Comparison of ENCODE assay signal across 1 cellular context in the genomic region with DNA sequence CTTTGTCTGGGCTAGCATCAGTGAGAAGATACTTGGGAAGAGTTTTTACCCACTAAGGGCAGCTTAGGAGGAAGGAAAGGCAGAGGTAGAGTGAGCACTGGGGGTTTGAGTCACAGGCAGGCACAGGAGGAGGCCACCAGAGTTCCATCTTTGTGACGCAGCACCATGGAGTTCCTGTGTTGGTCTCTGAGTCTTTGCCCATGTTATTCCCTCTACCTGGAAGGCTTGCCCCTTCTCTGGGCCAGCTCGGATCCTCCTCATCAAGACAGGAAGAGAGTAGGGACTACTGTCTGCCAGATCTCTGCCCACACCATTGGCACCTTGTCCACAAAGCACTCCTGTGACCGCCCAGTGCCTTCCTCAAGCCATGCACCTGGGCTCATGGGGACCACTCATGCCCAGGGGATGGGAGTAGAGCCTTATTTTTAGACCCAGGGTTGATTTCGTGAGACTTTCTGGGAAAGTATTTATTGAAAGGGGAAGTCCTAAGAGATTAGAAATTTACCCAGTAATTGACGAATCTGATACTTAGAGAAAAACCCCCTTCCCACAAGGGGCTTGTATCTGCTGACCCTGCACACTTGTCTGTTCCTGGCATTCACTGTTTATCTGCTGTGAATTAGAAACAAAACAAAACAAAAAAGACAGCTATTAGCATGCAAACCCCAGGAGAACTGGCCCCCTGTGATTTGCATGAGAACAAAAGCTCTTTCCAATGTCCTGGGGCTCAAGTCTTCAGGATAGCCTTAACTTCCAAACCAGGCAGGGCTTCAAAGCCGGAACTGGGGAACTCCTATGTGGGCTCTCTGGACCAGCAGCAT.
A peak's percentile ranks its signal among the peaks of the same experiment; 100 is the strongest.
TF ChIP-seq lines count a peak whose summit lies in the region.

No MANE protein-coding gene starts in this region.

TF ChIP-seq in GM12878, 131 proteins besides CTCF, POLR2A, EP300 and RAD21 (continued from another document and continues in another):
- TF ChIP-seq, protein P1, sequence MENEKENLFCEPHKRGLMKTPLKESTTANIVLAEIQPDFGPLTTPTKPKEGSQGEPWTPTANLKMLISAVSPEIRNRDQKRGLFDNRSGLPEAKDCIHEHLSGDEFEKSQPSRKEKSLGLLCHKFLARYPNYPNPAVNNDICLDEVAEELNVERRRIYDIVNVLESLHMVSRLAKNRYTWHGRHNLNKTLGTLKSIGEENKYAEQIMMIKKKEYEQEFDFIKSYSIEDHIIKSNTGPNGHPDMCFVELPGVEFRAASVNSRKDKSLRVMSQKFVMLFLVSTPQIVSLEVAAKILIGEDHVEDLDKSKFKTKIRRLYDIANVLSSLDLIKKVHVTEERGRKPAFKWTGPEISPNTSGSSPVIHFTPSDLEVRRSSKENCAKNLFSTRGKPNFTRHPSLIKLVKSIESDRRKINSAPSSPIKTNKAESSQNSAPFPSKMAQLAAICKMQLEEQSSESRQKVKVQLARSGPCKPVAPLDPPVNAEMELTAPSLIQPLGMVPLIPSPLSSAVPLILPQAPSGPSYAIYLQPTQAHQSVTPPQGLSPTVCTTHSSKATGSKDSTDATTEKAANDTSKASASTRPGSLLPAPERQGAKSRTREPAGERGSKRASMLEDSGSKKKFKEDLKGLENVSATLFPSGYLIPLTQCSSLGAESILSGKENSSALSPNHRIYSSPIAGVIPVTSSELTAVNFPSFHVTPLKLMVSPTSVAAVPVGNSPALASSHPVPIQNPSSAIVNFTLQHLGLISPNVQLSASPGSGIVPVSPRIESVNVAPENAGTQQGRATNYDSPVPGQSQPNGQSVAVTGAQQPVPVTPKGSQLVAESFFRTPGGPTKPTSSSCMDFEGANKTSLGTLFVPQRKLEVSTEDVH (IDR thresholded peaks at IDR 0.05; ENCODE audit: low read depth, partially characterized antibody) = no peak
- TF ChIP-seq YBX1 (IDR thresholded peaks at IDR 0.05) (no peak), NBN (IDR thresholded peaks at IDR 0.05) (no peak), SMARCA5 (IDR thresholded peaks at IDR 0.05) (no peak), BMI1 (IDR thresholded peaks at IDR 0.05; ENCODE audit: borderline replicate concordance) (no peak), CBFB (IDR thresholded peaks at IDR 0.05; ENCODE audit: low read depth) (no peak), JUND (IDR thresholded peaks at IDR 0.05; ENCODE audit: low read depth, low read length) (no peak), JUNB (IDR thresholded peaks at IDR 0.05) (no peak; the same call in 1 of the 2 replicates), CBX5 (IDR thresholded peaks at IDR 0.05; ENCODE audit: low read depth) (no peak; the same call in 1 of the 2 replicates), HDAC6 (IDR thresholded peaks at IDR 0.05; ENCODE audit: unreplicated experiment) (no peak), ZZZ3 (IDR thresholded peaks at IDR 0.05; ENCODE audit: control insufficient read depth, insufficient read length, low read depth) (no peak), ASH2L (IDR thresholded peaks at IDR 0.05; ENCODE audit: borderline replicate concordance, low read depth) (no peak), HCFC1 (IDR thresholded peaks at IDR 0.05; ENCODE audit: low read length) (no peak), POU2F2 (IDR thresholded peaks at IDR 0.05; ENCODE audit: borderline replicate concordance, low read depth, low read length) (peak; percentile 84; the same call in 2 of the 3 replicates), IKZF2 (IDR thresholded peaks at IDR 0.05) (peak; percentile 33 to 40; a peak in 2 of 4 replicates), SMC3 (IDR thresholded peaks at IDR 0.05; ENCODE audit: borderline replicate concordance, low read length) (peak; percentile 15; the same call in 1 of the 2 replicates), SPI1 (IDR thresholded peaks at IDR 0.05; ENCODE audit: borderline replicate concordance, insufficient read depth, low read depth, low read length) (peak; percentile 50), NFYA (IDR thresholded peaks at IDR 0.05; ENCODE audit: borderline replicate concordance, low read depth, low read length) (no peak), WRNIP1 (IDR thresholded peaks at IDR 0.05; ENCODE audit: borderline replicate concordance, low read depth, low read length) (no peak), EGR1 (IDR thresholded peaks at IDR 0.05; ENCODE audit: borderline replicate concordance in 1 of 2, low read depth in 2 of 2, low read length in 2 of 2) (no peak), HDGF (IDR thresholded peaks at IDR 0.05) (no peak), SIX5 (IDR thresholded peaks at IDR 0.05; ENCODE audit: low read depth, low read length, severe bottlenecking) (no peak), NR2C1 (IDR thresholded peaks at IDR 0.05) (no peak), ZNF274 (IDR thresholded peaks at IDR 0.05; ENCODE audit: insufficient read depth, insufficient read length) (no peak), YY1 (IDR thresholded peaks at IDR 0.05; ENCODE audit: low read depth, low read length) (no peak), NFXL1 (IDR thresholded peaks at IDR 0.05; ENCODE audit: borderline replicate concordance) (0 out of 2 replicates have a peak, but pooled peaks have one; percentile 42), MEF2B (IDR thresholded peaks at IDR 0.05; ENCODE audit: partially characterized antibody, poor library complexity, severe bottlenecking) (peak; percentile 99), RAD51 (IDR thresholded peaks at IDR 0.05) (no peak), SREBF1 (IDR thresholded peaks at IDR 0.05; ENCODE audit: low read length) (no peak), TCF7 (IDR thresholded peaks at IDR 0.05; ENCODE audit: borderline replicate concordance) (no peak), ZNF384 (IDR thresholded peaks at IDR 0.05; ENCODE audit: borderline replicate concordance, low read depth, low read length) (no peak), KLF5 (IDR thresholded peaks at IDR 0.05; ENCODE audit: partially characterized antibody) (no peak), MEF2A (IDR thresholded peaks at IDR 0.05; ENCODE audit: insufficient read depth, low read depth, low read length) (0 out of 2 replicates have a peak, but pooled peaks have one; percentile 39), GATAD2B (conservative IDR thresholded peaks at IDR 0.05; ENCODE audit: low read depth) (peak; percentile 97)
- TF ChIP-seq, protein P2, sequence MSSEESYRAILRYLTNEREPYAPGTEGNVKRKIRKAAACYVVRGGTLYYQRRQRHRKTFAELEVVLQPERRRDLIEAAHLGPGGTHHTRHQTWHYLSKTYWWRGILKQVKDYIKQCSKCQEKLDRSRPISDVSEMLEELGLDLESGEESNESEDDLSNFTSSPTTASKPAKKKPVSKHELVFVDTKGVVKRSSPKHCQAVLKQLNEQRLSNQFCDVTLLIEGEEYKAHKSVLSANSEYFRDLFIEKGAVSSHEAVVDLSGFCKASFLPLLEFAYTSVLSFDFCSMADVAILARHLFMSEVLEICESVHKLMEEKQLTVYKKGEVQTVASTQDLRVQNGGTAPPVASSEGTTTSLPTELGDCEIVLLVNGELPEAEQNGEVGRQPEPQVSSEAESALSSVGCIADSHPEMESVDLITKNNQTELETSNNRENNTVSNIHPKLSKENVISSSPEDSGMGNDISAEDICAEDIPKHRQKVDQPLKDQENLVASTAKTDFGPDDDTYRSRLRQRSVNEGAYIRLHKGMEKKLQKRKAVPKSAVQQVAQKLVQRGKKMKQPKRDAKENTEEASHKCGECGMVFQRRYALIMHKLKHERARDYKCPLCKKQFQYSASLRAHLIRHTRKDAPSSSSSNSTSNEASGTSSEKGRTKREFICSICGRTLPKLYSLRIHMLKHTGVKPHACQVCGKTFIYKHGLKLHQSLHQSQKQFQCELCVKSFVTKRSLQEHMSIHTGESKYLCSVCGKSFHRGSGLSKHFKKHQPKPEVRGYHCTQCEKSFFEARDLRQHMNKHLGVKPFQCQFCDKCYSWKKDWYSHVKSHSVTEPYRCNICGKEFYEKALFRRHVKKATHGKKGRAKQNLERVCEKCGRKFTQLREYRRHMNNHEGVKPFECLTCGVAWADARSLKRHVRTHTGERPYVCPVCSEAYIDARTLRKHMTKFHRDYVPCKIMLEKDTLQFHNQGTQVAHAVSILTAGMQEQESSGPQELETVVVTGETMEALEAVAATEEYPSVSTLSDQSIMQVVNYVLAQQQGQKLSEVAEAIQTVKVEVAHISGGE (CRISPR knock-in tag; IDR thresholded peaks at IDR 0.05) = no peak
- TF ChIP-seq, protein P3, sequence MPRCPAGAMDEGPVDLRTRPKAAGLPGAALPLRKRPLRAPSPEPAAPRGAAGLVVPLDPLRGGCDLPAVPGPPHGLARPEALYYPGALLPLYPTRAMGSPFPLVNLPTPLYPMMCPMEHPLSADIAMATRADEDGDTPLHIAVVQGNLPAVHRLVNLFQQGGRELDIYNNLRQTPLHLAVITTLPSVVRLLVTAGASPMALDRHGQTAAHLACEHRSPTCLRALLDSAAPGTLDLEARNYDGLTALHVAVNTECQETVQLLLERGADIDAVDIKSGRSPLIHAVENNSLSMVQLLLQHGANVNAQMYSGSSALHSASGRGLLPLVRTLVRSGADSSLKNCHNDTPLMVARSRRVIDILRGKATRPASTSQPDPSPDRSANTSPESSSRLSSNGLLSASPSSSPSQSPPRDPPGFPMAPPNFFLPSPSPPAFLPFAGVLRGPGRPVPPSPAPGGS (IDR thresholded peaks at IDR 0.05; ENCODE audit: borderline replicate concordance, insufficient read depth, low read depth, low read length, poor library complexity, severe bottlenecking) = peak; percentile 28
- TF ChIP-seq, protein P4, sequence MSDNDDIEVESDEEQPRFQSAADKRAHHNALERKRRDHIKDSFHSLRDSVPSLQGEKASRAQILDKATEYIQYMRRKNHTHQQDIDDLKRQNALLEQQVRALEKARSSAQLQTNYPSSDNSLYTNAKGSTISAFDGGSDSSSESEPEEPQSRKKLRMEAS (IDR thresholded peaks at IDR 0.05; ENCODE audit: low read depth, low read length) = no peak
- TF ChIP-seq, protein P5, sequence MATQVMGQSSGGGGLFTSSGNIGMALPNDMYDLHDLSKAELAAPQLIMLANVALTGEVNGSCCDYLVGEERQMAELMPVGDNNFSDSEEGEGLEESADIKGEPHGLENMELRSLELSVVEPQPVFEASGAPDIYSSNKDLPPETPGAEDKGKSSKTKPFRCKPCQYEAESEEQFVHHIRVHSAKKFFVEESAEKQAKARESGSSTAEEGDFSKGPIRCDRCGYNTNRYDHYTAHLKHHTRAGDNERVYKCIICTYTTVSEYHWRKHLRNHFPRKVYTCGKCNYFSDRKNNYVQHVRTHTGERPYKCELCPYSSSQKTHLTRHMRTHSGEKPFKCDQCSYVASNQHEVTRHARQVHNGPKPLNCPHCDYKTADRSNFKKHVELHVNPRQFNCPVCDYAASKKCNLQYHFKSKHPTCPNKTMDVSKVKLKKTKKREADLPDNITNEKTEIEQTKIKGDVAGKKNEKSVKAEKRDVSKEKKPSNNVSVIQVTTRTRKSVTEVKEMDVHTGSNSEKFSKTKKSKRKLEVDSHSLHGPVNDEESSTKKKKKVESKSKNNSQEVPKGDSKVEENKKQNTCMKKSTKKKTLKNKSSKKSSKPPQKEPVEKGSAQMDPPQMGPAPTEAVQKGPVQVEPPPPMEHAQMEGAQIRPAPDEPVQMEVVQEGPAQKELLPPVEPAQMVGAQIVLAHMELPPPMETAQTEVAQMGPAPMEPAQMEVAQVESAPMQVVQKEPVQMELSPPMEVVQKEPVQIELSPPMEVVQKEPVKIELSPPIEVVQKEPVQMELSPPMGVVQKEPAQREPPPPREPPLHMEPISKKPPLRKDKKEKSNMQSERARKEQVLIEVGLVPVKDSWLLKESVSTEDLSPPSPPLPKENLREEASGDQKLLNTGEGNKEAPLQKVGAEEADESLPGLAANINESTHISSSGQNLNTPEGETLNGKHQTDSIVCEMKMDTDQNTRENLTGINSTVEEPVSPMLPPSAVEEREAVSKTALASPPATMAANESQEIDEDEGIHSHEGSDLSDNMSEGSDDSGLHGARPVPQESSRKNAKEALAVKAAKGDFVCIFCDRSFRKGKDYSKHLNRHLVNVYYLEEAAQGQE (IDR thresholded peaks at IDR 0.05; ENCODE audit: low read depth, low read length) = no peak
- TF ChIP-seq, protein P6, sequence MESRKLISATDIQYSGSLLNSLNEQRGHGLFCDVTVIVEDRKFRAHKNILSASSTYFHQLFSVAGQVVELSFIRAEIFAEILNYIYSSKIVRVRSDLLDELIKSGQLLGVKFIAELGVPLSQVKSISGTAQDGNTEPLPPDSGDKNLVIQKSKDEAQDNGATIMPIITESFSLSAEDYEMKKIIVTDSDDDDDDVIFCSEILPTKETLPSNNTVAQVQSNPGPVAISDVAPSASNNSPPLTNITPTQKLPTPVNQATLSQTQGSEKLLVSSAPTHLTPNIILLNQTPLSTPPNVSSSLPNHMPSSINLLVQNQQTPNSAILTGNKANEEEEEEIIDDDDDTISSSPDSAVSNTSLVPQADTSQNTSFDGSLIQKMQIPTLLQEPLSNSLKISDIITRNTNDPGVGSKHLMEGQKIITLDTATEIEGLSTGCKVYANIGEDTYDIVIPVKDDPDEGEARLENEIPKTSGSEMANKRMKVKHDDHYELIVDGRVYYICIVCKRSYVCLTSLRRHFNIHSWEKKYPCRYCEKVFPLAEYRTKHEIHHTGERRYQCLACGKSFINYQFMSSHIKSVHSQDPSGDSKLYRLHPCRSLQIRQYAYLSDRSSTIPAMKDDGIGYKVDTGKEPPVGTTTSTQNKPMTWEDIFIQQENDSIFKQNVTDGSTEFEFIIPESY (IDR thresholded peaks at IDR 0.05) = no peak
- TF ChIP-seq, protein P7, sequence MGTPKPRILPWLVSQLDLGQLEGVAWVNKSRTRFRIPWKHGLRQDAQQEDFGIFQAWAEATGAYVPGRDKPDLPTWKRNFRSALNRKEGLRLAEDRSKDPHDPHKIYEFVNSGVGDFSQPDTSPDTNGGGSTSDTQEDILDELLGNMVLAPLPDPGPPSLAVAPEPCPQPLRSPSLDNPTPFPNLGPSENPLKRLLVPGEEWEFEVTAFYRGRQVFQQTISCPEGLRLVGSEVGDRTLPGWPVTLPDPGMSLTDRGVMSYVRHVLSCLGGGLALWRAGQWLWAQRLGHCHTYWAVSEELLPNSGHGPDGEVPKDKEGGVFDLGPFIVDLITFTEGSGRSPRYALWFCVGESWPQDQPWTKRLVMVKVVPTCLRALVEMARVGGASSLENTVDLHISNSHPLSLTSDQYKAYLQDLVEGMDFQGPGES (IDR thresholded peaks at IDR 0.05) = no peak
- TF ChIP-seq, protein P8, sequence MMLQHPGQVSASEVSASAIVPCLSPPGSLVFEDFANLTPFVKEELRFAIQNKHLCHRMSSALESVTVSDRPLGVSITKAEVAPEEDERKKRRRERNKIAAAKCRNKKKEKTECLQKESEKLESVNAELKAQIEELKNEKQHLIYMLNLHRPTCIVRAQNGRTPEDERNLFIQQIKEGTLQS (IDR thresholded peaks at IDR 0.05; ENCODE audit: borderline replicate concordance, extremely low read depth, low read depth, low read length) = no peak
- TF ChIP-seq, protein P9, sequence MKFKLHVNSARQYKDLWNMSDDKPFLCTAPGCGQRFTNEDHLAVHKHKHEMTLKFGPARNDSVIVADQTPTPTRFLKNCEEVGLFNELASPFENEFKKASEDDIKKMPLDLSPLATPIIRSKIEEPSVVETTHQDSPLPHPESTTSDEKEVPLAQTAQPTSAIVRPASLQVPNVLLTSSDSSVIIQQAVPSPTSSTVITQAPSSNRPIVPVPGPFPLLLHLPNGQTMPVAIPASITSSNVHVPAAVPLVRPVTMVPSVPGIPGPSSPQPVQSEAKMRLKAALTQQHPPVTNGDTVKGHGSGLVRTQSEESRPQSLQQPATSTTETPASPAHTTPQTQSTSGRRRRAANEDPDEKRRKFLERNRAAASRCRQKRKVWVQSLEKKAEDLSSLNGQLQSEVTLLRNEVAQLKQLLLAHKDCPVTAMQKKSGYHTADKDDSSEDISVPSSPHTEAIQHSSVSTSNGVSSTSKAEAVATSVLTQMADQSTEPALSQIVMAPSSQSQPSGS (IDR thresholded peaks at IDR 0.05; ENCODE audit: low read length) = peak; percentile 84
- TF ChIP-seq, protein P10, sequence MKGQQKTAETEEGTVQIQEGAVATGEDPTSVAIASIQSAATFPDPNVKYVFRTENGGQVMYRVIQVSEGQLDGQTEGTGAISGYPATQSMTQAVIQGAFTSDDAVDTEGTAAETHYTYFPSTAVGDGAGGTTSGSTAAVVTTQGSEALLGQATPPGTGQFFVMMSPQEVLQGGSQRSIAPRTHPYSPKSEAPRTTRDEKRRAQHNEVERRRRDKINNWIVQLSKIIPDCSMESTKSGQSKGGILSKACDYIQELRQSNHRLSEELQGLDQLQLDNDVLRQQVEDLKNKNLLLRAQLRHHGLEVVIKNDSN (IDR thresholded peaks at IDR 0.05; ENCODE audit: borderline replicate concordance, extremely low read length, insufficient read depth, low read depth, low read length) = no peak
